In the genomic region with DNA sequence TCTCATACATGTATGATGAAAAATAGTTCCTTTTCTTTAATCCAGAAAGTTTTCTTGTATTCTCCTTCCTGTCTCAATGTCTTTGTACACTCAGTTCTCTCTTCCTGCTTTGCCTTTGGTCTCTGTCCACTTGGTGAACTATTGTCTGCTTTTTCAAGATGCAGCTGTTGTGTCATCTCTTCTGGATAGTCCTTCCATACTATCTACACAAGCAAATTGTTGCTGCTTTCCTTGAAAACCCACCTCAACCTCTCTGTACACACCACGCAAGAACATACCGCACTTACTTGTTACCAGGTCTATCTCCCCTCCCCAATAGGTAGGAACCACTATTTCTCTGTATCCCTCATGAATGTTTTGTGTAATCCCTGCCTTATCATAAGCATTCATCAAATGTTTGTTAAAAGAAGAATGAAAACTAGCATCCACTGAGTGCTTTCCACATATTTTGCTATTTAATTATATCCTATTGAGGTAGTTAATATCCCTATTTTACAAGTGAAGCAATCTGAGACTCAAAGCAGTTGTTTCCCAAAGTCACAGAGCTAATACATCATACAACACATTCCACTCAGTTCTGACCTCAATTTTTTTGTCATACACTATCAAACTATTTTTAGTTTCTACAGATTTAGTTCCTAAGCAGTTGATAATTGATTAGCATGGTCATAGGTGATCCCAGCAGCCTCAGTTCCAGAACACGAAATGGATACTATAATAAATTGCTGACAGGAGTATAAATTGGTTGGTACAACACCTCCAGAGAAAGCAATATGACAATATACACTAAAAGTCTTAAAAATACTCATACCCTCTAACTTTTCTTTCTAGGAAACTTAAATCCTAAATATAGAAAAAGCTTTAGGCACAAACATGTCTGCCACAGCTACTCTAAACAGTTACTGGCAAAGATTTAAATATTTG, we compare ENCODE assay signal across 20 cellular contexts.
"Had no signal": no experiment of that assay in that cellular context is flagged by ENCODE, and none has a peak within 500 bp of the region (broad histone marks: within the 10 kb centered on the region; RNA-seq: fewer than 3 reads in every experiment).

No MANE protein-coding gene starts in this region.

- H3K4me3 ChIP-seq: ascending aorta, left ventricle myocardium inferior, prostate gland, suprapubic skin, tibial nerve, uterus had no signal

- DNase-seq: activated CD8-positive, alpha-beta memory T cell treated with anti-CD3 and anti-CD28 coated beads, Interleukin-2, amount 10 ng/mL, durations not matched to agents 7 days and 5 days; activated CD8-positive, alpha-beta T cell treated with anti-CD3 and anti-CD28 coated beads for 36 hours; activated gamma-delta T cell treated with Interleukin-2 at 50 U/mL for 16 hours; activated T-cell treated with anti-CD3 and anti-CD28 coated beads for 4 hours; brain microvascular endothelial cell; caudate nucleus; effector CD4-positive, alpha-beta T cell; hippocampal formation; left ventricle myocardium inferior; midbrain; stimulated activated CD4-positive, alpha-beta T cell treated with anti-CD3 and anti-CD28 coated beads, Interleukin-4, amount 100 ng/mL, for 24 hours; stimulated activated naive CD8-positive, alpha-beta T cell treated with anti-CD3 and anti-CD28 coated beads, Interleukin-15, amount 100 ng/mL, for 72 hours; uterus had no signal

- H3K27me3 ChIP-seq: ascending aorta, brain microvascular endothelial cell, suprapubic skin, tibial nerve, uterus had no signal

- ATAC-seq: activated CD4-positive, CD25-positive, alpha-beta regulatory T cell treated with anti-CD3 and anti-CD28 coated beads, Interleukin-2, amount 50 U/mL, for 24 hours; activated CD8-positive, alpha-beta memory T cell treated with anti-CD3 and anti-CD28 coated beads, Interleukin-2, amount 10 ng/mL, durations not matched to agents 7 days and 5 days; activated CD8-positive, alpha-beta T cell treated with anti-CD3 and anti-CD28 coated beads for 36 hours; natural killer cell treated with Interleukin-12 subunit alpha and Interleukin-12 subunit beta and Interleukin-15 and Interleukin-18, amount 100 ng/mL, for 72 hours; stimulated activated naive CD8-positive, alpha-beta T cell treated with anti-CD3 and anti-CD28 coated beads, Interleukin-15, amount 100 ng/mL, for 72 hours had no signal

- H3K4me1 ChIP-seq: prostate gland had no signal

- H3K9me3 ChIP-seq: ascending aorta, left ventricle myocardium inferior, prostate gland, suprapubic skin, tibial nerve, uterus had no signal

- H3K27ac ChIP-seq: ascending aorta, brain microvascular endothelial cell, left ventricle myocardium inferior, prostate gland, suprapubic skin, tibial nerve, uterus, VCaP had no signal

- H3K36me3 ChIP-seq: prostate gland, uterus had no signal
